ENCODE assay signal across 15 cellular contexts in the genomic region with DNA sequence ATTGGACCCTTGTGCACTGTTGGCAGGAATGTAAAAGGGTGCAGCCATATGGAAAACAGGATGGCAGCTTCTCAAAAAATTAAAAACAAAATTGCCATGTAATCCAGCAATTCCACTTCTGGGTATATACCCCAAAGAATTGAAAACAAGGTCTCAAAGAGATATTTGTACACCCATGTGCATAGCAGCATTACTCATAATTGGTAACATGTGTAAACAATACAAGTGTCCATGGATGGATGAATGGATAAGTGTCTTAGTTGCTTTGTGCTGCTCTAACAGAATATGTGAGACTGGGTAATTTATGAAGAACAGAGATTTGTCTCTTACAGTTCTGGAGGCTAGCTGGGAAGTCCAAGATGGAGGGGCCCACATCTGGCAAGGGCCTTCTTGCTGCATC.
A peak's percentile ranks its signal among the peaks of the same experiment; 100 is the strongest.
DNase-seq lines count a peak whose midpoint lies in the region; ATAC-seq and TF ChIP-seq lines count a peak whose summit lies in the region.
"Had no signal": no experiment of that assay in that cellular context is flagged by ENCODE, and none has a peak within 500 bp of the region (broad histone marks: within the 10 kb centered on the region; RNA-seq: fewer than 3 reads in every experiment).

No MANE protein-coding gene starts in this region.

- ATAC-seq in HG02870 (IDR thresholded peaks at IDR 0.05; ENCODE audit: unreplicated experiment) (no peak), HG02571 (IDR thresholded peaks at IDR 0.05; ENCODE audit: unreplicated experiment) (no peak)
- ATAC-seq: GM23338 had no signal

- no peak for TF ChIP-seq CTCF in AG10803 (conservative IDR thresholded peaks at IDR 0.05; ENCODE audit: low read length)

- H3K9me3 ChIP-seq in SK-N-MC (ENCODE audit: low read depth, low read length) = no peaks in the 10 kb centered on the region

- H3K9ac ChIP-seq in SK-N-MC (ENCODE audit: insufficient read length) = no peak overlapping the region

- H3K4me3 ChIP-seq in AG10803 (ENCODE audit: low read length) = no peak overlapping the region
- H3K4me3 ChIP-seq in SK-N-MC = peak overlapping the region; percentile 9; the same call in 1 of the 2 replicates
- H3K4me3 ChIP-seq: GM23338 had no signal

- DNase-seq in AG10803 (ENCODE audit: low read depth) = peak; percentile 25
- DNase-seq in DMS53 treated with DMSO at 0.1 percent for 48 hours (lab: John Stamatoyannopoulos, UW; ENCODE audit: unreplicated experiment) = peak; percentile 93
- DNase-seq in NCI-H187 treated with DMSO at 0.1 percent for 48 hours (lab: John Stamatoyannopoulos, UW) = peak; percentile 29
- DNase-seq in SK-N-MC (ENCODE audit: low read depth, low spot score) = no peak
- no peak for DNase-seq in activated T-cell treated with anti-CD3 and anti-CD28 coated beads, Interleukin-2, amount 50 U/mL, for 48 hours
- DNase-seq: CD4-positive, CD25-positive, alpha-beta regulatory T cell; HCEC 1CT; NCI-H1105; NCI-H1930; NCI-H524 treated with DMSO at 0.1 percent for 48 hours; NCI-H82; Right ventricle myocardium superior had no signal

- H3K27ac ChIP-seq in SK-N-MC = no peak overlapping the region

- no peaks in the 10 kb centered on the region for H3K36me3 ChIP-seq in SK-N-MC (ENCODE audit: insufficient read depth, low read length)

Comparison
In these comparisons a context has a peak if more than half of its experiments do, and no peak if none do; other contexts are left out.
1. DNase-seq: peak in AG10803 (single experiment), DMS53 treated with DMSO at 0.1 percent for 48 hours (single experiment) and NCI-H187 treated with DMSO at 0.1 percent for 48 hours (single experiment); none in SK-N-MC (single experiment) and activated T-cell treated with anti-CD3 and anti-CD28 coated beads, Interleukin-2, amount 50 U/mL, for 48 hours (0 of 2).